ENCODE assay signal across 9 cellular contexts in genomic region chr2:109470121-109470921, GRCh38.
A peak's percentile ranks its signal among the peaks of the same experiment; 100 is the strongest.
DNase-seq lines count a peak whose midpoint lies in the region; ATAC-seq, FAIRE-seq and TF ChIP-seq lines count a peak whose summit lies in the region.
"Had no signal": no experiment of that assay in that cellular context is flagged by ENCODE, and none has a peak within 500 bp of the region (broad histone marks: within the 10 kb centered on the region; RNA-seq: fewer than 3 reads in every experiment).

No MANE protein-coding gene starts in this region.

- H3K4me3 ChIP-seq in adrenal gland (no peak overlapping the region), mucosa of rectum (ENCODE audit: low read length in 2 of 2) (no peak overlapping the region)

- no peak for DNase-seq in GM12891 (ENCODE audit: insufficient read length, low spot score)
- peak in 6 of 7 donors; percentile 30 to 72 (median 41) for DNase-seq in adrenal gland
- no peak for DNase-seq in omental fat pad (ENCODE audit: low spot score)
- no peak for DNase-seq in NCI-H187 treated with DMSO at 0.1 percent for 48 hours (lab: John Stamatoyannopoulos, UW)
- no peak for DNase-seq in GM20000 (ENCODE audit: low spot score)

- H3K36me3 ChIP-seq in adrenal gland (replicated peaks in 1 of 2): no peaks in the 10 kb centered on the region
- no peaks in the 10 kb centered on the region for H3K36me3 ChIP-seq in mucosa of rectum (ENCODE audit: control insufficient read depth in 2 of 2, insufficient read depth in 2 of 2, low read length in 2 of 2)

- WGBS in adrenal gland, 4 donors: 65 to 77% (median 72%) methylated on average over 5 to 8 of the region's 8 CpGs

- no peaks in the 10 kb centered on the region for H3K27me3 ChIP-seq in adrenal gland
- no peaks in the 10 kb centered on the region for H3K27me3 ChIP-seq in mucosa of rectum (ENCODE audit: control insufficient read depth in 2 of 2, insufficient read depth in 2 of 2, low read length in 2 of 2)

- H3K9me3 ChIP-seq in adrenal gland (replicated peaks in 1 of 3) (no peaks in the 10 kb centered on the region), mucosa of rectum (ENCODE audit: control insufficient read depth in 2 of 2, low read length in 2 of 2) (no peaks in the 10 kb centered on the region)

- intact Hi-C loops in adrenal gland (cut with DNase I): no loop called here

- H3K4me1 ChIP-seq in adrenal gland (replicated peaks in 1 of 2): peaks cover 0 to 7% of the 10 kb centered on the region in 2 donors
- H3K4me1 ChIP-seq in mucosa of rectum (ENCODE audit: control insufficient read depth in 2 of 2, insufficient read depth in 2 of 2, low read length in 2 of 2): peaks cover 4 to 9% of the 10 kb centered on the region in 2 donors

- no peak for TF ChIP-seq POLR2A in GM12891 (IDR thresholded peaks at IDR 0.05; ENCODE audit: low read depth, low read length)
- TF ChIP-seq POLR2A in adrenal gland (IDR thresholded peaks at IDR 0.05): no peak

- H3K27ac ChIP-seq in adrenal gland (peak overlapping the region in 1 of 5 donors; percentile 52), mucosa of rectum (ENCODE audit: low read depth in 2 of 2, low read length in 2 of 2) (peak overlapping the region; percentile 70 to 72)

- FAIRE-seq in GM12891 (lab: Jason Lieb, UNC): peak; percentile 23
- FAIRE-seq: colon had no signal

- peak; percentile 83 for ATAC-seq in HG03378 (IDR thresholded peaks at IDR 0.05; ENCODE audit: unreplicated experiment)
- ATAC-seq in omental fat pad (ENCODE audit: low FRiP score): no peak
- no peak for ATAC-seq in HG03457 (IDR thresholded peaks at IDR 0.05; ENCODE audit: unreplicated experiment)

- no peak overlapping the region for H3K9ac ChIP-seq in mucosa of rectum (ENCODE audit: low read depth in 1 of 2, low read length in 2 of 2)

- TF ChIP-seq CTCF in adrenal gland (IDR thresholded peaks at IDR 0.05) (no peak), omental fat pad (IDR thresholded peaks at IDR 0.05) (no peak), GM20000 (IDR thresholded peaks at IDR 0.05; ENCODE audit: extremely low read depth, missing control alignments) (no peak)

TF ChIP-seq in GM12891, 5 proteins besides CTCF, POLR2A, EP300 and RAD21:
- TF ChIP-seq SPI1 (IDR thresholded peaks at IDR 0.05; ENCODE audit: low read depth, low read length): no peak
- TF ChIP-seq PAX5 (IDR thresholded peaks at IDR 0.05; ENCODE audit: insufficient read depth, low read length, severe bottlenecking): no peak
- no peak for TF ChIP-seq POU2F2 (IDR thresholded peaks at IDR 0.05; ENCODE audit: low read depth, low read length)
- no peak for TF ChIP-seq TAF1 (IDR thresholded peaks at IDR 0.05; ENCODE audit: low read depth, low read length)
- no peak for TF ChIP-seq POLR2AphosphoS5 (IDR thresholded peaks at IDR 0.05; ENCODE audit: low read depth, low read length)

Comparison
In these comparisons a context has a peak if more than half of its experiments do, and no peak if none do; other contexts are left out.
1. DNase-seq: peak in adrenal gland (6 of 7); none in GM12891 (single experiment), omental fat pad (single experiment), NCI-H187 treated with DMSO at 0.1 percent for 48 hours (single experiment) and GM20000 (single experiment).